In the genomic region with DNA sequence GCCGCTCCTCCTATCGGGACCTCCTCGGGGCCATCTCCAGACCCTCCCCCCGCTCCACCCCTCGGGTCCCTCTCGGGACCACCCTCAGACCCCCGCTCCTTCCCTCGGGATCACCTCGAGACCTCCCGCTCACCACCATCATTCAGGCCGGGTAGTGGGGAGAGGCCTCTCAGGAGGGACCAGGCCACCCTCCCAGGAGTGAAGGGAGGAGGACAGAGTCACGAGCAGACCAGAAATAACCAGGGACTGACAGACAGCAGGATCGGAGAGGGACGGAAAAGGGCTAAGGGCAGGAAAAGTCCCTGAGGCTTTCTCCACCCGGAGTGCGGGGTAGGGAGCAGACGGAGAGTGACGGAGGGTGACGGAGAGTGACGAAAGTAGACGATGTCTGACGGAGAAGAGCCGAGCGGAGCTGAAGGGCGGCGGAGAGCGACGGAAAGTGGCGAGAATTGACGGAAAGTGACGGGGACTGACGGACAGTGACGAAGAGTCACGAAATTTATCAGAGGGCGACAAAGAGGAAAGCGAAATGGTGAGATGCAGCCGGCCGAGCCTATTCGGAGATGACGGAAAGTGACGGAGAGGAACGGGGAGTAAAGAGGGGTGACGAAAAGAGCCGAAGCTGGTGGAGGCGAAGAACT, we compare ENCODE assay signal across 7 cellular contexts. TPM values are rescaled to one million over a fixed set of nuclear protein-coding genes. Genes with fewer than 3 reads are reported as not detected.
A peak's percentile ranks its signal among the peaks of the same experiment; 100 is the strongest.
DNase-seq lines count a peak whose midpoint lies in the region; ATAC-seq, FAIRE-seq and TF ChIP-seq lines count a peak whose summit lies in the region.
"Not testable (repeated sequence)": the region's sequence is repeated elsewhere in the genome, so short reads cannot be mapped to it uniquely, and the experiment has no call there.

No MANE protein-coding gene starts in this region.

- not testable (repeated sequence) for H3K4me1 Mint-ChIP-seq in WTC11, naive B cell

- H2AFZ ChIP-seq in endothelial cell of umbilical vein (ENCODE audit: low read depth, low read length): not testable (repeated sequence)

- not testable (repeated sequence) for H3K27ac Mint-ChIP-seq in WTC11, naive B cell

- intact Hi-C loops in endothelial cell of umbilical vein (cut with micrococcal nuclease): not testable (repeated sequence)

- not testable (repeated sequence) for H3K36me3 Mint-ChIP-seq in WTC11, naive B cell

- not testable (repeated sequence) for H3K27me3 ChIP-seq in endothelial cell of umbilical vein (ENCODE audit: control insufficient read depth in 2 of 2, insufficient read depth in 2 of 2, low read length in 2 of 2)

- TF ChIP-seq CTCF in WTC11 (IDR thresholded peaks at IDR 0.05); endothelial cell of umbilical vein (IDR thresholded peaks at IDR 0.05; ENCODE audit: extremely low read depth in 1 of 2, insufficient read depth in 1 of 2, low read depth in 1 of 2, low read length in 2 of 2): not testable (repeated sequence)

- not testable (repeated sequence) for H3K4me3 ChIP-seq in endothelial cell of umbilical vein (replicated peaks in 1 of 3; ENCODE audit: insufficient read depth in 1 of 3, low read depth in 1 of 3, low read length in 3 of 3)

- not testable (repeated sequence) for H3K9ac ChIP-seq in endothelial cell of umbilical vein (replicated peaks; ENCODE audit: extremely low read depth, insufficient read depth, low read length)

- dilution Hi-C loops in endothelial cell of umbilical vein (cut with MboI; ENCODE audit: extremely low pct_ligation_motif_present, low sequenced_read_pairs): not testable (repeated sequence)

- not testable (repeated sequence) for H3K9me3 Mint-ChIP-seq in WTC11, naive B cell

- TF ChIP-seq POLR2A in endothelial cell of umbilical vein (IDR thresholded peaks at IDR 0.05; ENCODE audit: low read depth, low read length): not testable (repeated sequence)

- ATAC-seq in GM18858 (IDR thresholded peaks at IDR 0.05; ENCODE audit: unreplicated experiment) (peak; percentile 63), GM21381 (IDR thresholded peaks at IDR 0.05; ENCODE audit: unreplicated experiment) (peak; percentile 96), HG02840 (IDR thresholded peaks at IDR 0.05; ENCODE audit: low FRiP score, unreplicated experiment) (peak; percentile 92), HG03342 (IDR thresholded peaks at IDR 0.05; ENCODE audit: unreplicated experiment) (peak; percentile 95), WTC11 (peak; percentile 92), naive B cell (ENCODE audit: low read depth in 2 of 2) (peak; percentile 90 to 91)

- H3K9me1 ChIP-seq in endothelial cell of umbilical vein (replicated peaks; ENCODE audit: control insufficient read depth, extremely low read depth, insufficient read depth, low read length): not testable (repeated sequence)

- not testable (repeated sequence) for H3K79me2 ChIP-seq in endothelial cell of umbilical vein (ENCODE audit: control insufficient read depth, insufficient read depth, low read length)

- H4K20me1 ChIP-seq in endothelial cell of umbilical vein (replicated peaks; ENCODE audit: control insufficient read depth, extremely low read depth, insufficient read depth, low read length): not testable (repeated sequence)

- CTCF ChIA-PET in WTC11 (lab: Charles Lee); endothelial cell of umbilical vein (lab: Charles Lee): not testable (repeated sequence)

- H3K9me3 ChIP-seq in endothelial cell of umbilical vein (replicated peaks; ENCODE audit: control insufficient read depth, insufficient read depth, low read length): not testable (repeated sequence)

- DNase-seq in WTC11 (ENCODE audit: low spot score); endothelial cell of umbilical vein (ENCODE audit: low read depth, low spot score); naive B cell: not testable (repeated sequence)

- POLR2A ChIA-PET in WTC11 (lab: Charles Lee); endothelial cell of umbilical vein (lab: Charles Lee): not testable (repeated sequence)

- H3K36me3 ChIP-seq in endothelial cell of umbilical vein (ENCODE audit: control insufficient read depth in 2 of 2, extremely low read depth in 1 of 2, insufficient read depth in 2 of 2, low read length in 2 of 2): not testable (repeated sequence)

- not testable (repeated sequence) for BruUV-seq in endothelial cell of umbilical vein (replicated peaks; lab: Mats Ljungman, UMichigan)

- not testable (repeated sequence) for H3K4me1 ChIP-seq in endothelial cell of umbilical vein (ENCODE audit: control insufficient read depth, extremely low read depth, insufficient read depth, low read length)

- H3K27ac ChIP-seq in endothelial cell of umbilical vein (ENCODE audit: insufficient read depth, low read depth, low read length): not testable (repeated sequence)

- H3K4me3 Mint-ChIP-seq in WTC11, naive B cell: not testable (repeated sequence)

- H3K27me3 Mint-ChIP-seq in WTC11 (ENCODE audit: low read depth); naive B cell: not testable (repeated sequence)

- not testable (repeated sequence) for H3K4me2 ChIP-seq in endothelial cell of umbilical vein (ENCODE audit: insufficient read depth, low read length)

- peak; percentile 73 for FAIRE-seq in endothelial cell of umbilical vein (lab: Jason Lieb, UNC)

RNA-seq across cellular contexts. Expression of a gene that starts 49.4 kb away (rescaled TPM):
- 131 to 155 TPM (median 150 TPM) in 3 replicates for total RNA-seq in WTC11 (2021)
- 13.5 and 16.8 TPM in 2 replicates for total RNA-seq in endothelial cell of umbilical vein
- 11.7 and 12.3 TPM in 2 replicates for polyA plus RNA-seq in endothelial cell of umbilical vein
- polyA plus RNA-seq in endothelial cell of umbilical vein (2011; cell fraction: cytosol; rRNA removed): 9.0 and 9.3 TPM in 2 replicates
- 22.3 and 23.8 TPM in 2 replicates for polyA plus RNA-seq in endothelial cell of umbilical vein (2011; cell fraction: nucleus; rRNA removed)
- polyA plus RNA-seq in endothelial cell of umbilical vein (2012): 7.0 and 13.9 TPM in 2 replicates
- 13.8 and 20.0 TPM in 2 replicates for polyA minus RNA-seq in endothelial cell of umbilical vein
- 21.9 TPM for polyA minus RNA-seq in endothelial cell of umbilical vein (2011; cell fraction: cytosol; rRNA and poly(A)+ RNA removed)
- 7.5 and 15.1 TPM in 2 replicates for polyA minus RNA-seq in endothelial cell of umbilical vein (2011; cell fraction: nucleus; rRNA and poly(A)+ RNA removed)
- polyA plus RNA-seq in naive B cell (ENCODE audit: low read depth in 6 of 6): 1 to 10 TPM in 5 of 6 donors, not detected in 1; 2.6 to 6.5 (median 4.8) TPM
